25 cellular contexts compared by ENCODE assay signal in the genomic region with DNA sequence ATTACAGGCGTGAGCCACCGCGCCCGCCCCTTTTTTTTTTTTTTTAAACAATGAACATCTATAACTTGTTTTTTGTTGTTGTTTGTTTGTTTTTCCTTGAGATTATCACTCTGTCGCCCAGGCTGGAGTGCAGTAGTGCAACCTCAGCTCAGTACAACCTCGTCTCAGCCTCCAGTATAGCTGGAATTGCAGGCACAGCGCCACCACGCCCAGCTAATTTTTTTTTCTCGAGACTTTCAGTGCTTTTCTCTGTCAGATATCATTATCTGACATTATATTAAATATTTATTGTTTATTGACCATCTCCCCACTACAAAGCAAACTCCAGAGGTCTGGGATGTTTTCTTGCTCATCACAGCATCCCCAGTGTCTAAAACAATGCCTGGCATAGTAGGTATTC. TPM values are rescaled to one million over a fixed set of nuclear protein-coding genes. Genes with fewer than 3 reads are reported as not detected.
DNase-seq lines count a peak whose midpoint lies in the region; ATAC-seq, FAIRE-seq and TF ChIP-seq lines count a peak whose summit lies in the region.
"Had no signal": no experiment of that assay in that cellular context is flagged by ENCODE, and none has a peak within 500 bp of the region (broad histone marks: within the 10 kb centered on the region; RNA-seq: fewer than 3 reads in every experiment).

No MANE protein-coding gene starts in this region.

- CTCF ChIA-PET in PC-9 (lab: Charles Lee), result interaction anchor here (0.6 to 1.1 kb wide), 5 partner anchors 21 to 219 kb away, joined by 3 to 15 read pairs (median 4); no protein-coding TSS in a partner anchor
- CTCF ChIA-PET in activated CD4-positive, alpha-beta memory T cell treated with anti-CD3 and anti-CD28 coated beads for 36 hours (lab: Charles Lee), result interaction anchor here (0.6 to 6.6 kb wide), 2 partner anchors 50 to 52 kb away, joined by 3 to 65 read pairs; a partner anchor contains a TSS

- H3K27me3 ChIP-seq in PC-9 (ENCODE audit: insufficient read depth, low read depth) (no peaks in the 10 kb centered on the region), neural progenitor cell (peaks cover 61% of the 10 kb centered on the region)

- intact Hi-C loops in PC-9 (cut with micrococcal nuclease; ENCODE audit: unreplicated experiment), result no loop called here
- intact Hi-C loops in activated CD4-positive, alpha-beta memory T cell treated with anti-CD3 and anti-CD28 coated beads for 36 hours (cut with micrococcal nuclease), result no loop called here

- no peak for ATAC-seq in omental fat pad (ENCODE audit: low FRiP score)
- ATAC-seq: body of pancreas, Right ventricle myocardium inferior had no signal

- BruUV-seq in PC-9 (replicated peaks; lab: Mats Ljungman, UMichigan), result no TSS peak

- H3K9me3 ChIP-seq in PC-9 (ENCODE audit: insufficient read depth, low read depth), result no peaks in the 10 kb centered on the region
- H3K9me3 ChIP-seq in neural progenitor cell (ENCODE audit: low read depth), result no peaks in the 10 kb centered on the region
- H3K9me3 ChIP-seq: body of pancreas had no signal

- H3K27ac ChIP-seq in PC-9 (no peak overlapping the region), neural progenitor cell (no peak overlapping the region)
- H3K27ac ChIP-seq: body of pancreas had no signal

- H3K4me2 ChIP-seq in PC-9 (peak overlapping the region; percentile 80), neural progenitor cell (no peak overlapping the region)

- H3F3A ChIP-seq in PC-9 (ENCODE audit: insufficient read depth, low read depth) (peaks cover 19% of the 10 kb centered on the region), neural progenitor cell (ENCODE audit: low read depth) (peaks cover 29% of the 10 kb centered on the region)

- no peak overlapping the region for H3K9ac ChIP-seq in neural progenitor cell

- no peak overlapping the region for H3K27ac Mint-ChIP-seq in neural progenitor cell
- H3K27ac Mint-ChIP-seq in activated CD4-positive, alpha-beta memory T cell treated with anti-CD3 and anti-CD28 coated beads for 36 hours, result no peak overlapping the region

- H3K4me3 Mint-ChIP-seq in neural progenitor cell, result no peak overlapping the region
- H3K4me3 Mint-ChIP-seq in activated CD4-positive, alpha-beta memory T cell treated with anti-CD3 and anti-CD28 coated beads for 36 hours, result no peak overlapping the region

- FAIRE-seq in D721Med (lab: Jason Lieb, UNC), result no peak
- FAIRE-seq: frontal cortex, H1, small intestine had no signal

- H3K36me3 ChIP-seq in PC-9 (ENCODE audit: low read depth), result no peaks in the 10 kb centered on the region; the same call in 1 of the 2 replicates
- H3K36me3 ChIP-seq in neural progenitor cell, result no peaks in the 10 kb centered on the region

- no peaks in the 10 kb centered on the region for H4K20me1 ChIP-seq in PC-9 (ENCODE audit: insufficient read depth)
- peaks cover 9% of the 10 kb centered on the region for H4K20me1 ChIP-seq in neural progenitor cell (ENCODE audit: low read depth)

- H3K9me3 Mint-ChIP-seq in neural progenitor cell, result no peaks in the 10 kb centered on the region
- H3K9me3 Mint-ChIP-seq in activated CD4-positive, alpha-beta memory T cell treated with anti-CD3 and anti-CD28 coated beads for 36 hours, result no peaks in the 10 kb centered on the region
- H3K9me3 Mint-ChIP-seq: CD8-positive, alpha-beta memory T cell had no signal

- H3K27me3 Mint-ChIP-seq in neural progenitor cell (ENCODE audit: insufficient read depth, low read depth), result peaks cover 30% of the 10 kb centered on the region
- H3K27me3 Mint-ChIP-seq in activated CD4-positive, alpha-beta memory T cell treated with anti-CD3 and anti-CD28 coated beads for 36 hours, result peaks cover 11% of the 10 kb centered on the region

- peaks cover 12% of the 10 kb centered on the region for H3K4me1 Mint-ChIP-seq in neural progenitor cell
- H3K4me1 Mint-ChIP-seq in activated CD4-positive, alpha-beta memory T cell treated with anti-CD3 and anti-CD28 coated beads for 36 hours (ENCODE audit: low read depth), result peaks cover 8% of the 10 kb centered on the region

- peak; percentile 26 for TF ChIP-seq CTCF in D721Med (IDR thresholded peaks at IDR 0.05; ENCODE audit: insufficient read depth, missing control alignments)
- 0 out of 2 replicates have a peak, but pooled peaks have one; percentile 40 for TF ChIP-seq CTCF in PC-9 (conservative IDR thresholded peaks at IDR 0.05)
- TF ChIP-seq CTCF in neural progenitor cell (IDR thresholded peaks at IDR 0.05), result peak; percentile 16
- TF ChIP-seq CTCF in omental fat pad (IDR thresholded peaks at IDR 0.05), result no peak

- POLR2A ChIA-PET in PC-9 (lab: Charles Lee; ENCODE audit: unreplicated experiment), result interaction anchor here (0.7 to 0.8 kb wide), 2 partner anchors 275 to 287 kb away, joined by 8 to 19 read pairs; a partner anchor contains a TSS
- POLR2A ChIA-PET in activated CD4-positive, alpha-beta memory T cell treated with anti-CD3 and anti-CD28 coated beads for 36 hours (lab: Charles Lee), result no interaction called here

- peaks cover under 1% of the 10 kb centered on the region for H3K36me3 Mint-ChIP-seq in neural progenitor cell
- no peaks in the 10 kb centered on the region for H3K36me3 Mint-ChIP-seq in activated CD4-positive, alpha-beta memory T cell treated with anti-CD3 and anti-CD28 coated beads for 36 hours

- H3K9me2 ChIP-seq in PC-9 (ENCODE audit: insufficient read depth), result no peaks in the 10 kb centered on the region

- H3K4me3 ChIP-seq in PC-9, result peak overlapping the region; percentile 53; the same call in 1 of the 2 replicates
- H3K4me3 ChIP-seq in neural progenitor cell, result no peak overlapping the region
- H3K4me3 ChIP-seq: body of pancreas had no signal

- no peak for DNase-seq in D721Med (ENCODE audit: insufficient read length, low spot score)
- peak; percentile 10 to 11 for DNase-seq in Kasumi-1 (lab: John Stamatoyannopoulos, UW)
- DNase-seq in PC-9, result no peak
- DNase-seq in neural progenitor cell (ENCODE audit: low spot score), result no peak
- no peak for DNase-seq in activated CD4-positive, alpha-beta memory T cell treated with anti-CD3 and anti-CD28 coated beads for 36 hours
- no peak for DNase-seq in GOT3 (lab: John Stamatoyannopoulos, UW)
- DNase-seq in omental fat pad (ENCODE audit: low spot score), result no peak
- DNase-seq in T-helper 1 cell, result no peak
- DNase-seq: activated CD4-positive, alpha-beta T cell treated with anti-CD3 and anti-CD28 coated beads for 1 hour; activated gamma-delta T cell treated with Interleukin-2 at 50 U/mL for 16 hours; activated T-cell treated with anti-CD3 and anti-CD28 coated beads, Interleukin-2, amount 50 U/mL, for 1 hour; body of pancreas; CD8-positive, alpha-beta memory T cell; effector CD8-positive, alpha-beta T cell; islet precursor cell; KG1; NCI-H1092 treated with DMSO at 0.1 percent for 48 hours; NCI-H2081 treated with DMSO at 0.1 percent for 48 hours; NCI-H524 treated with DMSO at 0.1 percent for 48 hours; small intestine; stimulated activated CD4-positive, alpha-beta T cell treated with anti-CD3 and anti-CD28 coated beads, Interleukin-2, amount 100 ng/mL, for 48 hours; stimulated activated naive CD4-positive, alpha-beta T cell treated with Interleukin-2 at 50 U/mL for 16 hours had no signal

- H3K4me1 ChIP-seq in PC-9 (replicated peaks; ENCODE audit: insufficient read depth), result 0 out of 2 replicates have a peak, but pooled peaks cover 14% of the 10 kb centered on the region
- no peaks in the 10 kb centered on the region for H3K4me1 ChIP-seq in neural progenitor cell

- no peaks in the 10 kb centered on the region for H3K79me2 ChIP-seq in PC-9 (ENCODE audit: low read depth)
- no peaks in the 10 kb centered on the region for H3K79me2 ChIP-seq in neural progenitor cell (ENCODE audit: low read depth)

- H2AFZ ChIP-seq in PC-9 (no peak overlapping the region), neural progenitor cell (replicated peaks) (no peak overlapping the region)

RNA-seq across cellular contexts. Expression of a gene that starts 2.3 kb away (rescaled TPM):
- total RNA-seq in PC-9 (2021) (3.6 and 6.2 TPM in 2 replicates), neural progenitor cell (ENCODE audit: low replicate concordance) (1.1 TPM in 1 of 2 replicates, not detected in the other), omental fat pad (1 to 10 TPM in 3 of 4 donors, not detected in 1; 1.1 to 1.5 (median 1.2) TPM)
- 1 to 10 TPM; 1.6 TPM for total RNA-seq in activated CD4-positive, alpha-beta memory T cell treated with anti-CD3 and anti-CD28 coated beads for 36 hours
- total RNA-seq: body of pancreas had no signal

RNA-seq across cellular contexts. Expression of a gene that starts 19.7 kb away (rescaled TPM):
- total RNA-seq in PC-9 (2021) (50.5 and 60.9 TPM in 2 replicates), neural progenitor cell (ENCODE audit: low replicate concordance) (12.9 and 31.4 TPM in 2 replicates), omental fat pad (10 to 100 TPM; 12.6 to 23.5 (median 15.7) TPM)
- 10 to 100 TPM; 30.5 to 36.2 TPM for total RNA-seq in activated CD4-positive, alpha-beta memory T cell treated with anti-CD3 and anti-CD28 coated beads for 36 hours

RNA-seq across cellular contexts. Expression of a gene that starts 30.3 kb away (rescaled TPM):
- total RNA-seq in PC-9 (2021) (28.4 and 28.7 TPM in 2 replicates), neural progenitor cell (ENCODE audit: low replicate concordance) (10.1 and 14.6 TPM in 2 replicates), omental fat pad (10 to 100 TPM; 11.5 to 21.9 (median 14.2) TPM)
- total RNA-seq in activated CD4-positive, alpha-beta memory T cell treated with anti-CD3 and anti-CD28 coated beads for 36 hours, result 10 to 100 TPM; 27.2 to 31.9 TPM

RNA-seq across cellular contexts. Expression of a gene that starts 52.5 kb away (rescaled TPM):
- total RNA-seq in PC-9 (2021) (0.55 and 1.5 TPM in 2 replicates), neural progenitor cell (ENCODE audit: low replicate concordance) (0.37 TPM in 1 of 2 replicates, not detected in the other), omental fat pad (under 1 TPM in 3 of 4 donors, not detected in 1; 0.19 to 0.48 (median 0.47) TPM)
- total RNA-seq in activated CD4-positive, alpha-beta memory T cell treated with anti-CD3 and anti-CD28 coated beads for 36 hours, result under 1 TPM in 1 of 2 experiments, not detected in 1; 0.12 TPM
- total RNA-seq: body of pancreas had no signal

RNA-seq across cellular contexts. Expression of a gene that starts 59.1 kb away (rescaled TPM):
- total RNA-seq in PC-9 (2021) (91.3 and 98.4 TPM in 2 replicates), neural progenitor cell (ENCODE audit: low replicate concordance) (102 and 117 TPM in 2 replicates), omental fat pad (100 to 1,000 TPM in 1 of 4 donors, 10 to 100 TPM in 3; 67.9 to 109 (median 91.3) TPM)
- 10 to 100 TPM; 38.3 to 39.3 TPM for total RNA-seq in activated CD4-positive, alpha-beta memory T cell treated with anti-CD3 and anti-CD28 coated beads for 36 hours

Comparison
In these comparisons a context has a peak if more than half of its experiments do, and no peak if none do; other contexts are left out.
1. DNase-seq: peak in Kasumi-1 (2 of 2); none in D721Med (single experiment), PC-9 (0 of 2), neural progenitor cell (single experiment), activated CD4-positive, alpha-beta memory T cell treated with anti-CD3 and anti-CD28 coated beads for 36 hours (single experiment), GOT3 (single experiment), omental fat pad (single experiment) and T-helper 1 cell (0 of 5).
2. CTCF ChIP-seq: peak in D721Med (single experiment), PC-9 (single experiment) and neural progenitor cell (single experiment); none in omental fat pad (0 of 3).